18 cellular contexts compared by ENCODE assay signal in genomic region chr1:154260127-154260526, GRCh38. TPM values are rescaled to one million over a fixed set of nuclear protein-coding genes. Genes with fewer than 3 reads are reported as not detected.
A peak's percentile ranks its signal among the peaks of the same experiment; 100 is the strongest.
DNase-seq lines count a peak whose midpoint lies in the region; ATAC-seq, FAIRE-seq and TF ChIP-seq lines count a peak whose summit lies in the region.
"Had no signal": no experiment of that assay in that cellular context is flagged by ENCODE, and none has a peak within 500 bp of the region (broad histone marks: within the 10 kb centered on the region; RNA-seq: fewer than 3 reads in every experiment).

No MANE protein-coding gene starts in this region.

- POLR2A ChIA-PET in activated CD4-positive, alpha-beta memory T cell treated with anti-CD3 and anti-CD28 coated beads for 36 hours (lab: Charles Lee), result no interaction called here
- POLR2A ChIA-PET in activated CD4-positive, alpha-beta memory T cell treated with anti-CD3 and anti-CD28 coated beads, Interleukin-2, amount 10 ng/mL, durations not matched to agents 7 days and 5 days (lab: Charles Lee), result interaction anchor here (1.0 kb wide), 1 partner anchor 40 kb away, joined by 3 read pairs; the partner anchor contains the start of gene UBAP2L
- POLR2A ChIA-PET in naive thymus-derived CD8-positive, alpha-beta T cell (lab: Charles Lee), result interaction anchor here (1.4 to 1.5 kb wide), 2 partner anchors 12 kb away, joined by 6 to 15 read pairs; partner anchors contain the start of gene HAX1

- TF ChIP-seq CTCF in foreskin fibroblast (IDR thresholded peaks at IDR 0.05; ENCODE audit: low read depth, low read length), result no peak

- H3K9me3 ChIP-seq in T-helper 17 cell (ENCODE audit: control insufficient read depth, low read length, poor library complexity, severe bottlenecking), result no peaks in the 10 kb centered on the region
- H3K9me3 ChIP-seq: BLaER1 treated with 17β-estradiol and CSF1 and Interleukin-3, amounts not matched to agents 10 nM and 100 nM had no signal

- CTCF ChIA-PET in activated CD4-positive, alpha-beta memory T cell treated with anti-CD3 and anti-CD28 coated beads for 36 hours (lab: Charles Lee), result interaction anchor here (1.1 to 1.7 kb wide), 3 partner anchors 12 to 38 kb away, joined by 3 to 8 read pairs (median 4); partner anchors contain the start of gene HAX1
- CTCF ChIA-PET in activated CD4-positive, alpha-beta memory T cell treated with anti-CD3 and anti-CD28 coated beads, Interleukin-2, amount 10 ng/mL, durations not matched to agents 7 days and 5 days (lab: Charles Lee), result interaction anchor here (2.9 kb wide), 1 partner anchor 75 kb away, joined by 10 read pairs; no protein-coding TSS in a partner anchor

- no peak for FAIRE-seq in GM19239 (lab: Jason Lieb, UNC)
- FAIRE-seq: G401.6, GM12891 had no signal

- H3K27me3 Mint-ChIP-seq in activated CD4-positive, alpha-beta memory T cell treated with anti-CD3 and anti-CD28 coated beads for 36 hours, result no peaks in the 10 kb centered on the region
- no peaks in the 10 kb centered on the region for H3K27me3 Mint-ChIP-seq in activated CD4-positive, alpha-beta memory T cell treated with anti-CD3 and anti-CD28 coated beads, Interleukin-2, amount 10 ng/mL, durations not matched to agents 7 days and 5 days
- H3K27me3 Mint-ChIP-seq in activated naive CD8-positive, alpha-beta T cell, result no peaks in the 10 kb centered on the region
- H3K27me3 Mint-ChIP-seq in activated naive CD8-positive, alpha-beta T cell treated with anti-CD3 and anti-CD28 coated beads, Interleukin-2, amount 50 U/mL, for 24 hours, result no peaks in the 10 kb centered on the region
- no peaks in the 10 kb centered on the region for H3K27me3 Mint-ChIP-seq in T-helper 17 cell
- H3K27me3 Mint-ChIP-seq in naive thymus-derived CD8-positive, alpha-beta T cell, result no peaks in the 10 kb centered on the region
- H3K27me3 Mint-ChIP-seq: CD4-positive, CD25-positive, alpha-beta regulatory T cell had no signal

- DNase-seq in activated CD4-positive, alpha-beta memory T cell treated with anti-CD3 and anti-CD28 coated beads for 36 hours, result no peak
- no peak for DNase-seq in activated CD4-positive, alpha-beta memory T cell treated with anti-CD3 and anti-CD28 coated beads, Interleukin-2, amount 10 ng/mL, durations not matched to agents 7 days and 5 days
- DNase-seq in activated naive CD8-positive, alpha-beta T cell treated with anti-CD3 and anti-CD28 coated beads, Interleukin-2, amount 50 U/mL, for 24 hours, result no peak
- DNase-seq in T-helper 17 cell (no peak), foreskin fibroblast (no peak), GM19239 (ENCODE audit: insufficient read length, low spot score) (no peak)
- no peak for DNase-seq in naive thymus-derived CD8-positive, alpha-beta T cell
- DNase-seq: ACHN; CD4-positive, CD25-positive, alpha-beta regulatory T cell; DMS79; GOT3; H9 had no signal

- H3K27ac Mint-ChIP-seq in activated CD4-positive, alpha-beta memory T cell treated with anti-CD3 and anti-CD28 coated beads for 36 hours, result peak overlapping the region; percentile 14
- no peak overlapping the region for H3K27ac Mint-ChIP-seq in activated CD4-positive, alpha-beta memory T cell treated with anti-CD3 and anti-CD28 coated beads, Interleukin-2, amount 10 ng/mL, durations not matched to agents 7 days and 5 days
- H3K27ac Mint-ChIP-seq in activated naive CD8-positive, alpha-beta T cell, result peak overlapping the region; percentile 1
- H3K27ac Mint-ChIP-seq in activated naive CD8-positive, alpha-beta T cell treated with anti-CD3 and anti-CD28 coated beads, Interleukin-2, amount 50 U/mL, for 24 hours, result no peak overlapping the region
- peak overlapping the region; percentile 49 for H3K27ac Mint-ChIP-seq in T-helper 17 cell
- H3K27ac Mint-ChIP-seq in naive thymus-derived CD8-positive, alpha-beta T cell, result peak overlapping the region in 7 of 10 donors; percentile 15 to 90 (median 72)
- H3K27ac Mint-ChIP-seq: H9 had no signal

- H3K4me3 ChIP-seq in foreskin fibroblast (ENCODE audit: low read depth in 1 of 2, low read length in 2 of 2), result no peak overlapping the region
- H3K4me3 ChIP-seq: BLaER1 treated with 17β-estradiol and CSF1 and Interleukin-3, amounts not matched to agents 10 nM and 100 nM had no signal

- intact Hi-C loops in activated CD4-positive, alpha-beta memory T cell treated with anti-CD3 and anti-CD28 coated beads for 36 hours (cut with micrococcal nuclease), result no loop called here

- ATAC-seq in activated naive CD8-positive, alpha-beta T cell treated with anti-CD3 and anti-CD28 coated beads, Interleukin-2, amount 50 U/mL, for 24 hours, result no peak
- ATAC-seq in T-helper 17 cell, result no peak
- ATAC-seq in naive thymus-derived CD8-positive, alpha-beta T cell, result no peak

- peaks cover 26% of the 10 kb centered on the region for H3K4me1 Mint-ChIP-seq in activated CD4-positive, alpha-beta memory T cell treated with anti-CD3 and anti-CD28 coated beads for 36 hours (ENCODE audit: low read depth)
- H3K4me1 Mint-ChIP-seq in activated CD4-positive, alpha-beta memory T cell treated with anti-CD3 and anti-CD28 coated beads, Interleukin-2, amount 10 ng/mL, durations not matched to agents 7 days and 5 days, result peaks cover 20% of the 10 kb centered on the region
- peaks cover 34% of the 10 kb centered on the region for H3K4me1 Mint-ChIP-seq in activated naive CD8-positive, alpha-beta T cell (ENCODE audit: low read depth)
- H3K4me1 Mint-ChIP-seq in activated naive CD8-positive, alpha-beta T cell treated with anti-CD3 and anti-CD28 coated beads, Interleukin-2, amount 50 U/mL, for 24 hours, result peaks cover 38% of the 10 kb centered on the region
- H3K4me1 Mint-ChIP-seq in T-helper 17 cell, result peaks cover 25% of the 10 kb centered on the region
- peaks cover 18 to 36% (median 20%) of the 10 kb centered on the region in 4 donors for H3K4me1 Mint-ChIP-seq in naive thymus-derived CD8-positive, alpha-beta T cell
- H3K4me1 Mint-ChIP-seq: H9 had no signal

- H3K9me3 Mint-ChIP-seq in activated CD4-positive, alpha-beta memory T cell treated with anti-CD3 and anti-CD28 coated beads for 36 hours, result no peaks in the 10 kb centered on the region
- no peaks in the 10 kb centered on the region for H3K9me3 Mint-ChIP-seq in activated CD4-positive, alpha-beta memory T cell treated with anti-CD3 and anti-CD28 coated beads, Interleukin-2, amount 10 ng/mL, durations not matched to agents 7 days and 5 days
- H3K9me3 Mint-ChIP-seq in activated naive CD8-positive, alpha-beta T cell (ENCODE audit: low read depth), result no peaks in the 10 kb centered on the region
- H3K9me3 Mint-ChIP-seq in activated naive CD8-positive, alpha-beta T cell treated with anti-CD3 and anti-CD28 coated beads, Interleukin-2, amount 50 U/mL, for 24 hours, result no peaks in the 10 kb centered on the region
- no peaks in the 10 kb centered on the region for H3K9me3 Mint-ChIP-seq in naive thymus-derived CD8-positive, alpha-beta T cell
- H3K9me3 Mint-ChIP-seq: CD4-positive, CD25-positive, alpha-beta regulatory T cell; H9 had no signal

- peaks cover 51% of the 10 kb centered on the region for H3K36me3 Mint-ChIP-seq in activated CD4-positive, alpha-beta memory T cell treated with anti-CD3 and anti-CD28 coated beads for 36 hours
- H3K36me3 Mint-ChIP-seq in activated CD4-positive, alpha-beta memory T cell treated with anti-CD3 and anti-CD28 coated beads, Interleukin-2, amount 10 ng/mL, durations not matched to agents 7 days and 5 days (ENCODE audit: low read depth), result peaks cover 91% of the 10 kb centered on the region
- peaks cover 23% of the 10 kb centered on the region for H3K36me3 Mint-ChIP-seq in activated naive CD8-positive, alpha-beta T cell
- peaks cover 85% of the 10 kb centered on the region for H3K36me3 Mint-ChIP-seq in activated naive CD8-positive, alpha-beta T cell treated with anti-CD3 and anti-CD28 coated beads, Interleukin-2, amount 50 U/mL, for 24 hours (ENCODE audit: low read depth)
- H3K36me3 Mint-ChIP-seq in T-helper 17 cell (ENCODE audit: low read depth), result peaks cover 11% of the 10 kb centered on the region
- peaks cover 20 to 90% (median 52%) of the 10 kb centered on the region in 3 donors for H3K36me3 Mint-ChIP-seq in naive thymus-derived CD8-positive, alpha-beta T cell

- no peak overlapping the region for H3K4me3 Mint-ChIP-seq in activated CD4-positive, alpha-beta memory T cell treated with anti-CD3 and anti-CD28 coated beads for 36 hours
- H3K4me3 Mint-ChIP-seq in activated CD4-positive, alpha-beta memory T cell treated with anti-CD3 and anti-CD28 coated beads, Interleukin-2, amount 10 ng/mL, durations not matched to agents 7 days and 5 days, result no peak overlapping the region
- no peak overlapping the region for H3K4me3 Mint-ChIP-seq in activated naive CD8-positive, alpha-beta T cell
- no peak overlapping the region for H3K4me3 Mint-ChIP-seq in activated naive CD8-positive, alpha-beta T cell treated with anti-CD3 and anti-CD28 coated beads, Interleukin-2, amount 50 U/mL, for 24 hours
- H3K4me3 Mint-ChIP-seq in T-helper 17 cell, result no peak overlapping the region
- H3K4me3 Mint-ChIP-seq in naive thymus-derived CD8-positive, alpha-beta T cell, result no peak overlapping the region
- H3K4me3 Mint-ChIP-seq: CD4-positive, CD25-positive, alpha-beta regulatory T cell; H9 had no signal

RNA-seq across cellular contexts. Expression of gene HAX1, which starts 12.3 kb away (rescaled TPM):
- total RNA-seq in activated CD4-positive, alpha-beta memory T cell treated with anti-CD3 and anti-CD28 coated beads for 36 hours, result 100 to 1,000 TPM; 168 to 169 TPM
- 100 to 1,000 TPM; 141 to 142 TPM for total RNA-seq in activated CD4-positive, alpha-beta memory T cell treated with anti-CD3 and anti-CD28 coated beads, Interleukin-2, amount 10 ng/mL, durations not matched to agents 7 days and 5 days
- 10 to 100 TPM; 52.5 to 67.3 TPM for total RNA-seq in T-helper 17 cell
- 100 to 1,000 TPM; 112 to 118 TPM for total RNA-seq in naive thymus-derived CD8-positive, alpha-beta T cell
- 100 to 1,000 TPM; 165 to 170 (median 169) TPM for polyA plus RNA-seq in naive thymus-derived CD8-positive, alpha-beta T cell

RNA-seq across cellular contexts. Expression of gene UBAP2L, which starts 39.4 kb away (rescaled TPM):
- 100 to 1,000 TPM; 180 to 183 TPM for total RNA-seq in activated CD4-positive, alpha-beta memory T cell treated with anti-CD3 and anti-CD28 coated beads for 36 hours
- total RNA-seq in activated CD4-positive, alpha-beta memory T cell treated with anti-CD3 and anti-CD28 coated beads, Interleukin-2, amount 10 ng/mL, durations not matched to agents 7 days and 5 days, result 100 to 1,000 TPM; 155 to 157 TPM
- 100 to 1,000 TPM; 186 to 192 TPM for total RNA-seq in T-helper 17 cell
- 100 to 1,000 TPM; 205 to 206 TPM for total RNA-seq in naive thymus-derived CD8-positive, alpha-beta T cell
- polyA plus RNA-seq in naive thymus-derived CD8-positive, alpha-beta T cell, result 10 to 100 TPM; 42.0 to 70.5 (median 54.8) TPM

RNA-seq across cellular contexts. Expression of gene CFAP141, which starts 54.0 kb away (rescaled TPM):
- not detected for total RNA-seq in activated CD4-positive, alpha-beta memory T cell treated with anti-CD3 and anti-CD28 coated beads for 36 hours
- total RNA-seq in activated CD4-positive, alpha-beta memory T cell treated with anti-CD3 and anti-CD28 coated beads, Interleukin-2, amount 10 ng/mL, durations not matched to agents 7 days and 5 days, result not detected
- not detected for total RNA-seq in T-helper 17 cell
- total RNA-seq in naive thymus-derived CD8-positive, alpha-beta T cell, result not detected
- polyA plus RNA-seq in naive thymus-derived CD8-positive, alpha-beta T cell, result not detected
- total RNA-seq: A172; CD4-positive, CD25-positive, alpha-beta regulatory T cell; H9; HT1080 had no signal
- polyA plus RNA-seq: CD4-positive, CD25-positive, alpha-beta regulatory T cell had no signal

Comparison
In these comparisons a context has a peak if more than half of its experiments do, and no peak if none do; other contexts are left out.
1. H3K27ac Mint-ChIP-seq: peak in activated CD4-positive, alpha-beta memory T cell treated with anti-CD3 and anti-CD28 coated beads for 36 hours (single experiment), activated naive CD8-positive, alpha-beta T cell (single experiment), T-helper 17 cell (single experiment) and naive thymus-derived CD8-positive, alpha-beta T cell (7 of 10); none in activated CD4-positive, alpha-beta memory T cell treated with anti-CD3 and anti-CD28 coated beads, Interleukin-2, amount 10 ng/mL, durations not matched to agents 7 days and 5 days (single experiment) and activated naive CD8-positive, alpha-beta T cell treated with anti-CD3 and anti-CD28 coated beads, Interleukin-2, amount 50 U/mL, for 24 hours (single experiment).